ENCODE assay signal across 16 cellular contexts in genomic region chr3:69925506-69925905, GRCh38.
"Had no signal": no experiment of that assay in that cellular context is flagged by ENCODE, and none has a peak within 500 bp of the region (broad histone marks: within the 10 kb centered on the region; RNA-seq: fewer than 3 reads in every experiment).

No MANE protein-coding gene starts in this region.

- H3K9me3 ChIP-seq: mucosa of descending colon had no signal

- H3K4me3 Mint-ChIP-seq: activated CD8-positive, alpha-beta memory T cell treated with anti-CD3 and anti-CD28 coated beads, Interleukin-2, amount 10 ng/mL, durations not matched to agents 7 days and 5 days; activated T-cell treated with anti-CD3 and anti-CD28 coated beads, Interleukin-2, amount 50 U/mL, for 24 hours; natural killer cell; stimulated activated effector memory CD8-positive, alpha-beta T cell treated with anti-CD3 and anti-CD28 coated beads, Interleukin-12 subunit alpha, Interleukin-12 subunit beta, amount 100 ng/mL, for 72 hours; type B pancreatic cell had no signal

- H3K4me3 ChIP-seq: lung, mucosa of descending colon, smooth muscle cell had no signal

- H3K4me2 ChIP-seq: smooth muscle cell had no signal

- H3K36me3 Mint-ChIP-seq: activated CD8-positive, alpha-beta memory T cell treated with anti-CD3 and anti-CD28 coated beads, Interleukin-2, amount 10 ng/mL, durations not matched to agents 7 days and 5 days; activated naive CD4-positive, alpha-beta T cell treated with anti-CD3 and anti-CD28 coated beads, Interleukin-2, amount 50 U/mL, for 72 hours; natural killer cell; stimulated activated effector memory CD8-positive, alpha-beta T cell treated with anti-CD3 and anti-CD28 coated beads, Interleukin-12 subunit alpha, Interleukin-12 subunit beta, amount 100 ng/mL, for 72 hours; type B pancreatic cell had no signal

- ATAC-seq: activated CD8-positive, alpha-beta memory T cell treated with anti-CD3 and anti-CD28 coated beads, Interleukin-2, amount 10 ng/mL, durations not matched to agents 7 days and 5 days; activated naive CD4-positive, alpha-beta T cell treated with anti-CD3 and anti-CD28 coated beads, Interleukin-2, amount 50 U/mL, for 72 hours; mucosa of descending colon; natural killer cell; stimulated activated effector memory CD8-positive, alpha-beta T cell treated with anti-CD3 and anti-CD28 coated beads, Interleukin-12 subunit alpha, Interleukin-12 subunit beta, amount 100 ng/mL, for 72 hours had no signal

- H3K9me3 Mint-ChIP-seq: activated naive CD4-positive, alpha-beta T cell treated with anti-CD3 and anti-CD28 coated beads, Interleukin-2, amount 50 U/mL, for 72 hours; activated T-cell treated with anti-CD3 and anti-CD28 coated beads, Interleukin-2, amount 50 U/mL, for 24 hours; type B pancreatic cell had no signal

- FAIRE-seq: endothelial cell of umbilical vein had no signal

- DNase-seq: activated CD4-positive, alpha-beta T cell treated with anti-CD3 and anti-CD28 coated beads, Interleukin-2, amount 50 U/mL, for 4 hours; activated CD4-positive, CD25-positive, alpha-beta regulatory T cell treated with anti-CD3 and anti-CD28 coated beads, Interleukin-2, amount 50 U/mL, for 72 hours; activated CD8-positive, alpha-beta memory T cell treated with anti-CD3 and anti-CD28 coated beads, Interleukin-2, amount 10 ng/mL, durations not matched to agents 7 days and 5 days; activated effector memory CD4-positive, alpha-beta T cell treated with anti-CD3 and anti-CD28 coated beads, Interleukin-2, amount 50 U/mL, for 16 hours; activated T-cell treated with anti-CD3 and anti-CD28 coated beads, Interleukin-2, amount 50 U/mL, for 24 hours; left cardiac atrium; mucosa of descending colon; natural killer cell; posterior cingulate gyrus; T-helper 9 cell had no signal

- H3K4me1 Mint-ChIP-seq: activated CD8-positive, alpha-beta memory T cell treated with anti-CD3 and anti-CD28 coated beads, Interleukin-2, amount 10 ng/mL, durations not matched to agents 7 days and 5 days; natural killer cell; stimulated activated effector memory CD8-positive, alpha-beta T cell treated with anti-CD3 and anti-CD28 coated beads, Interleukin-12 subunit alpha, Interleukin-12 subunit beta, amount 100 ng/mL, for 72 hours had no signal

- H3K27ac Mint-ChIP-seq: activated CD8-positive, alpha-beta memory T cell treated with anti-CD3 and anti-CD28 coated beads, Interleukin-2, amount 10 ng/mL, durations not matched to agents 7 days and 5 days; activated naive CD4-positive, alpha-beta T cell treated with anti-CD3 and anti-CD28 coated beads, Interleukin-2, amount 50 U/mL, for 72 hours; activated T-cell treated with anti-CD3 and anti-CD28 coated beads, Interleukin-2, amount 50 U/mL, for 24 hours; natural killer cell; stimulated activated effector memory CD8-positive, alpha-beta T cell treated with anti-CD3 and anti-CD28 coated beads, Interleukin-12 subunit alpha, Interleukin-12 subunit beta, amount 100 ng/mL, for 72 hours; type B pancreatic cell had no signal

- H3K27me3 Mint-ChIP-seq: activated CD8-positive, alpha-beta memory T cell treated with anti-CD3 and anti-CD28 coated beads, Interleukin-2, amount 10 ng/mL, durations not matched to agents 7 days and 5 days; type B pancreatic cell had no signal
